In the genomic region with DNA sequence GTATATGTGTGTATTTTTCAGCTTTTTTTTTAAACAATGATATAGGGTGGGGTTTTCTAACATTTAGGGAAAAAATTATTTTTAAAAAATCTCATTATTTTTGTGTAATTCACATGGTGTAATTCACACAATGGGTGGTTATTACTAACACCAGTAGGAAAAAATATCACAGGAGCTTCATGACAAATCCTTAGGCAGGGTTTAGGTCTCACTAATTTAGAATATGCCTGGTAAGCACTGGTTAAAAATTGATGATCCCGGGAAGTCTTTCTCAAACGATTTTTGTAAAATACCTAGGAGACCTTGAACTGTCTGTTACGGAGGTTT, we compare ENCODE assay signal across 1 cellular context.
TF ChIP-seq lines count a peak whose summit lies in the region.

No MANE protein-coding gene starts in this region.

TF ChIP-seq in liver, 16 proteins besides CTCF, POLR2A, EP300 and RAD21 (continued from another document):
- no peak for TF ChIP-seq HNF4A (conservative IDR thresholded peaks at IDR 0.05)
- TF ChIP-seq HNF4G (IDR thresholded peaks at IDR 0.05), result no peak
- no peak for TF ChIP-seq SP1 (IDR thresholded peaks at IDR 0.05)
- TF ChIP-seq FOXA1 (IDR thresholded peaks at IDR 0.05), result no peak
- no peak for TF ChIP-seq NR2F2 (IDR thresholded peaks at IDR 0.05)
- no peak for TF ChIP-seq YY1 (IDR thresholded peaks at IDR 0.05)
